In genomic region chr2:201149064-201149820, GRCh38 we compare ENCODE assay signal across 8 cellular contexts. TPM values are rescaled to one million over a fixed set of nuclear protein-coding genes. Genes with fewer than 3 reads are reported as not detected.
A peak's percentile ranks its signal among the peaks of the same experiment; 100 is the strongest.
DNase-seq lines count a peak whose midpoint lies in the region; ATAC-seq, FAIRE-seq and TF ChIP-seq lines count a peak whose summit lies in the region.

No MANE protein-coding gene starts in this region.

- H3K9me3 ChIP-seq in PC-3 (ENCODE audit: low read length) (no peaks in the 10 kb centered on the region), endothelial cell of umbilical vein (replicated peaks; ENCODE audit: control insufficient read depth, insufficient read depth, low read length) (no peaks in the 10 kb centered on the region)

- TSS peak; percentile 37 for BruUV-seq in PC-3 (replicated peaks; lab: Mats Ljungman, UMichigan)
- BruUV-seq in endothelial cell of umbilical vein (replicated peaks; lab: Mats Ljungman, UMichigan): no TSS peak

- H3K9ac ChIP-seq in PC-3 (ENCODE audit: low read length) (peak overlapping the region; percentile 37), endothelial cell of umbilical vein (replicated peaks; ENCODE audit: extremely low read depth, insufficient read depth, low read length) (peak overlapping the region; percentile 61)

- H3K9me2 ChIP-seq in PC-3 (replicated peaks; ENCODE audit: low read length): no peaks in the 10 kb centered on the region

- peaks cover 12% of the 10 kb centered on the region for H3K79me2 ChIP-seq in PC-3 (ENCODE audit: low read length)
- peaks cover 23% of the 10 kb centered on the region for H3K79me2 ChIP-seq in endothelial cell of umbilical vein (ENCODE audit: control insufficient read depth, insufficient read depth, low read length)

- H3K9me1 ChIP-seq in endothelial cell of umbilical vein (replicated peaks; ENCODE audit: control insufficient read depth, extremely low read depth, insufficient read depth, low read length): no peaks in the 10 kb centered on the region

- H3K27ac ChIP-seq in PC-3 (ENCODE audit: low read length) (peak overlapping the region; percentile 89), endothelial cell of umbilical vein (ENCODE audit: insufficient read depth, low read depth, low read length) (peak overlapping the region; percentile 77)

- POLR2A ChIA-PET in PC-3 (lab: Charles Lee; ENCODE audit: unreplicated experiment): no interaction called here
- POLR2A ChIA-PET in endothelial cell of umbilical vein (lab: Charles Lee): interaction anchor here (0.8 to 0.9 kb wide), 2 partner anchors 9 to 33 kb away, joined by 5 read pairs; no protein-coding TSS in a partner anchor

- DNase-seq in AG09309 (ENCODE audit: low read depth): peak; percentile 76
- peak; percentile 94 for DNase-seq in PC-3
- peak; percentile 76 for DNase-seq in endothelial cell of umbilical vein (ENCODE audit: low read depth, low spot score)
- peak; percentile 63 for DNase-seq in myocyte (ENCODE audit: low read depth)
- no peak for DNase-seq in NCI-H526 treated with DMSO at 0.1 percent for 48 hours (lab: John Stamatoyannopoulos, UW)
- DNase-seq in SKM-1 (lab: John Stamatoyannopoulos, UW; ENCODE audit: unreplicated experiment): no peak

- H3K4me2 ChIP-seq in PC-3 (ENCODE audit: low read length): peak overlapping the region; percentile 84
- H3K4me2 ChIP-seq in endothelial cell of umbilical vein (ENCODE audit: insufficient read depth, low read length): peak overlapping the region; percentile 27

- CTCF ChIA-PET in PC-3 (lab: Charles Lee): interaction anchor here (0.6 to 0.7 kb wide), 2 partner anchors 9 to 80 kb away, joined by 3 to 4 read pairs; no protein-coding TSS in a partner anchor
- CTCF ChIA-PET in endothelial cell of umbilical vein (lab: Charles Lee): interaction anchor here (0.8 to 5.5 kb wide), 8 partner anchors 9 to 244 kb away, joined by 3 to 50 read pairs (median 6); partner anchors contain the start of gene CFLAR

- H3F3A ChIP-seq in PC-3 (ENCODE audit: low read length, unreplicated experiment): peaks cover 21% of the 10 kb centered on the region

- dilution Hi-C loops in endothelial cell of umbilical vein (cut with MboI; ENCODE audit: extremely low pct_ligation_motif_present, low sequenced_read_pairs): no loop called here

- TF ChIP-seq CTCF in AG09309 (IDR thresholded peaks at IDR 0.05; ENCODE audit: control insufficient read depth, insufficient read depth, low read depth, low read length, missing control alignments) (no peak), PC-3 (conservative IDR thresholded peaks at IDR 0.05; ENCODE audit: low read depth, low read length) (no peak), endothelial cell of umbilical vein (IDR thresholded peaks at IDR 0.05; ENCODE audit: extremely low read depth in 1 of 2, insufficient read depth in 1 of 2, low read depth in 1 of 2, low read length in 2 of 2) (no peak)

- H3K27me3 ChIP-seq in PC-3 (ENCODE audit: low read length) (no peaks in the 10 kb centered on the region), endothelial cell of umbilical vein (ENCODE audit: control insufficient read depth in 2 of 2, insufficient read depth in 2 of 2, low read length in 2 of 2) (no peaks in the 10 kb centered on the region)

- ATAC-seq in PC-3: peak; percentile 68
- ATAC-seq in HG03095 (IDR thresholded peaks at IDR 0.05; ENCODE audit: unreplicated experiment): no peak
- no peak for ATAC-seq in HG03196 (IDR thresholded peaks at IDR 0.05; ENCODE audit: unreplicated experiment)

- H3K4me1 ChIP-seq in PC-3 (ENCODE audit: insufficient read depth, low read length): peaks cover 46% of the 10 kb centered on the region
- peaks cover 49% of the 10 kb centered on the region for H3K4me1 ChIP-seq in endothelial cell of umbilical vein (ENCODE audit: control insufficient read depth, extremely low read depth, insufficient read depth, low read length)

- intact Hi-C loops in PC-3 (cut with micrococcal nuclease) (loop anchor here (1.0 to 2.0 kb wide), 3 partner anchors 9 to 30 kb away; no protein-coding TSS in a partner anchor), endothelial cell of umbilical vein (cut with micrococcal nuclease) (no loop called here)

- H3K36me3 ChIP-seq in PC-3 (ENCODE audit: low read depth, low read length) (peaks cover 4% of the 10 kb centered on the region; the same call in 1 of the 2 replicates), endothelial cell of umbilical vein (ENCODE audit: control insufficient read depth in 2 of 2, extremely low read depth in 1 of 2, insufficient read depth in 2 of 2, low read length in 2 of 2) (peaks cover 13 to 24% of the 10 kb centered on the region in 2 experiments)

- H4K20me1 ChIP-seq in PC-3 (ENCODE audit: low read length) (no peaks in the 10 kb centered on the region), endothelial cell of umbilical vein (replicated peaks; ENCODE audit: control insufficient read depth, extremely low read depth, insufficient read depth, low read length) (no peaks in the 10 kb centered on the region)

- FAIRE-seq in endothelial cell of umbilical vein (lab: Jason Lieb, UNC): peak; percentile 81

- no peak for TF ChIP-seq POLR2A in endothelial cell of umbilical vein (IDR thresholded peaks at IDR 0.05; ENCODE audit: low read depth, low read length)

- H3K4me3 ChIP-seq in AG09309 (ENCODE audit: control insufficient read depth, low read depth, low read length) (no peak overlapping the region), PC-3 (ENCODE audit: low read length) (peak overlapping the region; percentile 52), endothelial cell of umbilical vein (replicated peaks in 1 of 3; ENCODE audit: insufficient read depth in 1 of 3, low read depth in 1 of 3, low read length in 3 of 3) (no peak overlapping the region)

- no peak overlapping the region; the same call in 1 of the 2 replicates for H2AFZ ChIP-seq in PC-3 (ENCODE audit: low read length)
- no peak overlapping the region for H2AFZ ChIP-seq in endothelial cell of umbilical vein (ENCODE audit: low read depth, low read length)

TF ChIP-seq in endothelial cell of umbilical vein, 7 proteins besides CTCF, POLR2A, EP300 and RAD21:
- TF ChIP-seq JUN (IDR thresholded peaks at IDR 0.05; ENCODE audit: borderline replicate concordance, insufficient read depth, insufficient read length, low read depth): peak; percentile 14
- TF ChIP-seq EZH2 (IDR thresholded peaks at IDR 0.05; ENCODE audit: borderline replicate concordance, low read depth, low read length, severe bottlenecking): no peak
- TF ChIP-seq FOS (IDR thresholded peaks at IDR 0.05; ENCODE audit: borderline replicate concordance, insufficient read depth, low read length): peak; percentile 53
- TF ChIP-seq GATA2 (IDR thresholded peaks at IDR 0.05; ENCODE audit: insufficient read depth, insufficient read length, low read depth, low read length): no peak
- no peak for TF ChIP-seq POLR2AphosphoS5 (IDR thresholded peaks at IDR 0.05; ENCODE audit: insufficient read depth, low read depth, low read length)
- TF ChIP-seq, protein P1, sequence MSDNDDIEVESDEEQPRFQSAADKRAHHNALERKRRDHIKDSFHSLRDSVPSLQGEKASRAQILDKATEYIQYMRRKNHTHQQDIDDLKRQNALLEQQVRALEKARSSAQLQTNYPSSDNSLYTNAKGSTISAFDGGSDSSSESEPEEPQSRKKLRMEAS (IDR thresholded peaks at IDR 0.05; ENCODE audit: insufficient read depth, insufficient read length): no peak
- no peak for TF ChIP-seq MYC (IDR thresholded peaks at IDR 0.05; ENCODE audit: low read depth, low read length)
TF ChIP-seq in endothelial cell of umbilical vein: peak in this region for 2.

RNA-seq across cellular contexts. Expression of gene CFLAR, which starts 33.3 kb away (rescaled TPM):
- total RNA-seq in PC-3 (2014; rRNA removed) (32.1 and 33.5 TPM in 2 replicates), endothelial cell of umbilical vein (222 and 260 TPM in 2 replicates), myocyte (45.4 and 54.0 TPM in 2 replicates)
- 85.5 and 104 TPM in 2 replicates for polyA plus RNA-seq in endothelial cell of umbilical vein
- polyA plus RNA-seq in endothelial cell of umbilical vein (2011; cell fraction: cytosol; rRNA removed): 88.8 and 91.9 TPM in 2 replicates
- 323 and 358 TPM in 2 replicates for polyA plus RNA-seq in endothelial cell of umbilical vein (2011; cell fraction: nucleus; rRNA removed)
- polyA plus RNA-seq in endothelial cell of umbilical vein (2012): 177 and 182 TPM in 2 replicates
- 353 and 362 TPM in 2 replicates for polyA minus RNA-seq in endothelial cell of umbilical vein
- polyA minus RNA-seq in endothelial cell of umbilical vein (2011; cell fraction: cytosol; rRNA and poly(A)+ RNA removed): 5.4 TPM
- 427 and 521 TPM in 2 replicates for polyA minus RNA-seq in endothelial cell of umbilical vein (2011; cell fraction: nucleus; rRNA and poly(A)+ RNA removed)
- polyA plus RNA-seq in myocyte (2012): 32.4 TPM

RNA-seq across cellular contexts. Expression of gene CASP10, which starts 33.7 kb away (rescaled TPM):
- total RNA-seq in PC-3 (2014; rRNA removed) (1.3 and 4.2 TPM in 2 replicates), endothelial cell of umbilical vein (31.1 and 37.6 TPM in 2 replicates), myocyte (0.48 TPM in 1 of 2 replicates, not detected in the other)
- polyA plus RNA-seq in endothelial cell of umbilical vein: 15.7 and 16.4 TPM in 2 replicates
- polyA plus RNA-seq in endothelial cell of umbilical vein (2011; cell fraction: cytosol; rRNA removed): 12.2 and 15.1 TPM in 2 replicates
- 37.5 and 37.8 TPM in 2 replicates for polyA plus RNA-seq in endothelial cell of umbilical vein (2011; cell fraction: nucleus; rRNA removed)
- polyA plus RNA-seq in endothelial cell of umbilical vein (2012): 13.6 and 15.2 TPM in 2 replicates
- 41.1 and 46.4 TPM in 2 replicates for polyA minus RNA-seq in endothelial cell of umbilical vein
- 2.8 TPM for polyA minus RNA-seq in endothelial cell of umbilical vein (2011; cell fraction: cytosol; rRNA and poly(A)+ RNA removed)
- polyA minus RNA-seq in endothelial cell of umbilical vein (2011; cell fraction: nucleus; rRNA and poly(A)+ RNA removed): 26.4 and 37.2 TPM in 2 replicates
- 0.06 TPM for polyA plus RNA-seq in myocyte (2012)

Comparison
In these comparisons a context has a peak if more than half of its experiments do, and no peak if none do; other contexts are left out.
1. DNase-seq: peak in AG09309 (single experiment), PC-3 (single experiment), endothelial cell of umbilical vein (single experiment) and myocyte (single experiment); none in NCI-H526 treated with DMSO at 0.1 percent for 48 hours (single experiment) and SKM-1 (single experiment).